Comparison of ENCODE assay signal across 12 cellular contexts in genomic region chr7:47725031-47725780, GRCh38.
DNase-seq lines count a peak whose midpoint lies in the region; ATAC-seq, FAIRE-seq and TF ChIP-seq lines count a peak whose summit lies in the region.
"Had no signal": no experiment of that assay in that cellular context is flagged by ENCODE, and none has a peak within 500 bp of the region (broad histone marks: within the 10 kb centered on the region; RNA-seq: fewer than 3 reads in every experiment).

No MANE protein-coding gene starts in this region.

- no peaks in the 10 kb centered on the region for H3K36me3 Mint-ChIP-seq in T-helper 17 cell (ENCODE audit: low read depth)
- no peaks in the 10 kb centered on the region for H3K36me3 Mint-ChIP-seq in stimulated activated memory B cell treated with anti-CD40 and anti-IgM and Interleukin-4, amounts not matched to agents 10 μg/mL and 1 μg/mL and 100 μg/mL, for 72 hours

- H3K4me3 Mint-ChIP-seq in T-helper 17 cell, result no peak overlapping the region
- peak overlapping the region; percentile 18 for H3K4me3 Mint-ChIP-seq in stimulated activated memory B cell treated with anti-CD40 and anti-IgM and Interleukin-4, amounts not matched to agents 10 μg/mL and 1 μg/mL and 100 μg/mL, for 72 hours

- FAIRE-seq in GM12891 (lab: Jason Lieb, UNC), result no peak
- FAIRE-seq: small intestine had no signal

- H3K9me3 ChIP-seq in T-helper 17 cell (ENCODE audit: control insufficient read depth, low read length, poor library complexity, severe bottlenecking), result no peaks in the 10 kb centered on the region
- H3K9me3 ChIP-seq: gastroesophageal sphincter had no signal

- H3K9me3 Mint-ChIP-seq in stimulated activated memory B cell treated with anti-CD40 and anti-IgM and Interleukin-4, amounts not matched to agents 10 μg/mL and 1 μg/mL and 100 μg/mL, for 72 hours, result no peaks in the 10 kb centered on the region

- peaks cover 2% of the 10 kb centered on the region for H3K27me3 Mint-ChIP-seq in T-helper 17 cell
- no peaks in the 10 kb centered on the region for H3K27me3 Mint-ChIP-seq in stimulated activated memory B cell treated with anti-CD40 and anti-IgM and Interleukin-4, amounts not matched to agents 10 μg/mL and 1 μg/mL and 100 μg/mL, for 72 hours

- no peak for TF ChIP-seq POLR2A in GM12891 (IDR thresholded peaks at IDR 0.05; ENCODE audit: low read depth, low read length)

- no peak overlapping the region for H3K27ac Mint-ChIP-seq in T-helper 17 cell
- H3K27ac Mint-ChIP-seq in stimulated activated memory B cell treated with anti-CD40 and anti-IgM and Interleukin-4, amounts not matched to agents 10 μg/mL and 1 μg/mL and 100 μg/mL, for 72 hours, result peak overlapping the region; percentile 56

- peak; percentile 72 for ATAC-seq in T-helper 17 cell
- ATAC-seq in stimulated activated memory B cell treated with anti-CD40 and anti-IgM and Interleukin-4, amounts not matched to agents 10 μg/mL and 1 μg/mL and 100 μg/mL, for 72 hours, result peak; percentile 95
- ATAC-seq: gastroesophageal sphincter had no signal

- DNase-seq in HPDE6-E6E7 (ENCODE audit: extremely low spot score), result peak; percentile 14
- DNase-seq in T-helper 17 cell, result no peak
- peak; percentile 96 for DNase-seq in kidney glomerular epithelial cell (lab: John Stamatoyannopoulos, UW)
- DNase-seq in COLO829 (ENCODE audit: low spot score), result no peak
- no peak for DNase-seq in GM12891 (ENCODE audit: insufficient read length, low spot score)
- DNase-seq in SKM-1 treated with dmso at 0.1 percent for 144 hours (lab: John Stamatoyannopoulos, UW; ENCODE audit: unreplicated experiment), result no peak
- DNase-seq: DMS79; NCI-H748 treated with DMSO at 0.1 percent for 48 hours; small intestine; stimulated activated CD8-positive, alpha-beta memory T cell treated with anti-CD3 and anti-CD28 coated beads, Interleukin-4, amount 100 ng/mL, for 48 hours had no signal

- no peaks in the 10 kb centered on the region for H3K4me1 Mint-ChIP-seq in T-helper 17 cell
- H3K4me1 Mint-ChIP-seq in stimulated activated memory B cell treated with anti-CD40 and anti-IgM and Interleukin-4, amounts not matched to agents 10 μg/mL and 1 μg/mL and 100 μg/mL, for 72 hours, result peaks cover 76% of the 10 kb centered on the region

TF ChIP-seq in GM12891, 5 proteins besides CTCF, POLR2A, EP300 and RAD21:
- TF ChIP-seq SPI1 (IDR thresholded peaks at IDR 0.05; ENCODE audit: low read depth, low read length) (no peak), PAX5 (IDR thresholded peaks at IDR 0.05; ENCODE audit: insufficient read depth, low read length, severe bottlenecking) (no peak), POU2F2 (IDR thresholded peaks at IDR 0.05; ENCODE audit: low read depth, low read length) (no peak), POLR2AphosphoS5 (IDR thresholded peaks at IDR 0.05; ENCODE audit: low read depth, low read length) (no peak), TAF1 (IDR thresholded peaks at IDR 0.05; ENCODE audit: low read depth, low read length) (no peak)

Comparison
In these comparisons a context has a peak if more than half of its experiments do, and no peak if none do; other contexts are left out.
1. DNase-seq: peak in HPDE6-E6E7 (single experiment) and kidney glomerular epithelial cell (single experiment); none in T-helper 17 cell (0 of 3), COLO829 (single experiment), GM12891 (single experiment) and SKM-1 treated with dmso at 0.1 percent for 144 hours (single experiment).